4 cellular contexts compared by ENCODE assay signal in genomic region chr10:123715546-123715945, GRCh38. TPM values are rescaled to one million over a fixed set of nuclear protein-coding genes. Genes with fewer than 3 reads are reported as not detected.
"Had no signal": no experiment of that assay in that cellular context is flagged by ENCODE, and none has a peak within 500 bp of the region (broad histone marks: within the 10 kb centered on the region; RNA-seq: fewer than 3 reads in every experiment).

No MANE protein-coding gene starts in this region.

- H3K4me3 ChIP-seq: GM12878 had no signal

- DNase-seq: GDM1, GF-D8 had no signal

- ATAC-seq: GM12878 had no signal

RNA-seq across cellular contexts. Expression of gene GPR26, which starts 49.4 kb away (rescaled TPM):
- total RNA-seq: G401 had no signal
